In the genomic region with DNA sequence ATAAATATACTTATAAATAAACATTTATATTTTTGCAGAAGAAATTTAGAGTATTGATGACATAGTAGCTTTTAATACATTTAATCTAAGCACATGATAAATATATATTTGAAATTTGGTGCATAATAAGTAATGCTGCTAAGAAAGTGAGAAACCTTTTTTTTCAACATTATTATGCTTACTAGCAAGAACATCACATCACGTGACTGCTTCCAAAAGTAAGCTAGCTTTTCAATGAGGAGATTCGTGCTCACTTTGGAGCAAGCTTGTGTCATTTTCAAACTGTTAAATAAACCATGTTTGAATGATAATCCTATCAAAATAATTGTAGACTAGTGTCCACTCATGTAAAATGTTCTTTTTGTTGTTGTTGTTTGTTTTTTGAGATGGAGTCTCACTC, we compare ENCODE assay signal across 24 cellular contexts.
"Had no signal": no experiment of that assay in that cellular context is flagged by ENCODE, and none has a peak within 500 bp of the region (broad histone marks: within the 10 kb centered on the region; RNA-seq: fewer than 3 reads in every experiment).

No MANE protein-coding gene starts in this region.

- H2AFZ ChIP-seq: hepatocyte had no signal

- DNase-seq: dermis blood vessel endothelial cell; dorsolateral prefrontal cortex; effector CD4-positive, alpha-beta T cell; effector memory CD4-positive, alpha-beta T cell; foreskin keratinocyte; heart left ventricle; hypothalamus; immature natural killer cell; islet precursor cell; left cardiac atrium; left lung; left ventricle myocardium superior; lower lobe of right lung; mesenchymal stem cell; mucosa of descending colon; naive B cell; naive thymus-derived CD8-positive, alpha-beta T cell had no signal

- H3K4me3 ChIP-seq: coronary artery, dorsolateral prefrontal cortex, esophagus muscularis mucosa, gastroesophageal sphincter, heart left ventricle, hepatocyte, left lung, lower lobe of right lung, mucosa of descending colon had no signal

- H3K4me3 Mint-ChIP-seq: immature natural killer cell; mesothelial cell of epicardium; naive B cell; naive thymus-derived CD8-positive, alpha-beta T cell had no signal

- H3K36me3 ChIP-seq: esophagus muscularis mucosa, gastroesophageal sphincter, heart left ventricle, left lung, lower lobe of right lung had no signal

- H3K9me3 Mint-ChIP-seq: immature natural killer cell; mesothelial cell of epicardium; naive B cell; naive thymus-derived CD8-positive, alpha-beta T cell had no signal

- H3K36me3 Mint-ChIP-seq: immature natural killer cell; mesothelial cell of epicardium; naive B cell; naive thymus-derived CD8-positive, alpha-beta T cell had no signal

- H3K9me3 ChIP-seq: esophagus muscularis mucosa, gastroesophageal sphincter, heart left ventricle, left lung, lower lobe of right lung, mucosa of descending colon had no signal

- FAIRE-seq: endothelial cell of umbilical vein, frontal cortex had no signal

- ATAC-seq: foreskin keratinocyte; gastroesophageal sphincter; heart left ventricle; left cardiac atrium; left lung; left ventricle myocardium superior; lower lobe of right lung; mucosa of descending colon; naive thymus-derived CD8-positive, alpha-beta T cell had no signal

- H3K4me2 ChIP-seq: hepatocyte had no signal

- H3K27me3 Mint-ChIP-seq: naive B cell; naive thymus-derived CD8-positive, alpha-beta T cell had no signal

- H3K27ac Mint-ChIP-seq: immature natural killer cell, mesothelial cell of epicardium had no signal

- H3K27ac ChIP-seq: foreskin keratinocyte, hepatocyte, left lung, lower lobe of right lung had no signal

- H3K27me3 ChIP-seq: dorsolateral prefrontal cortex, esophagus muscularis mucosa, foreskin keratinocyte, gastroesophageal sphincter, heart left ventricle, hepatocyte, left lung had no signal

- H3K79me2 ChIP-seq: hepatocyte had no signal
